9 cellular contexts compared by ENCODE assay signal in the genomic region with DNA sequence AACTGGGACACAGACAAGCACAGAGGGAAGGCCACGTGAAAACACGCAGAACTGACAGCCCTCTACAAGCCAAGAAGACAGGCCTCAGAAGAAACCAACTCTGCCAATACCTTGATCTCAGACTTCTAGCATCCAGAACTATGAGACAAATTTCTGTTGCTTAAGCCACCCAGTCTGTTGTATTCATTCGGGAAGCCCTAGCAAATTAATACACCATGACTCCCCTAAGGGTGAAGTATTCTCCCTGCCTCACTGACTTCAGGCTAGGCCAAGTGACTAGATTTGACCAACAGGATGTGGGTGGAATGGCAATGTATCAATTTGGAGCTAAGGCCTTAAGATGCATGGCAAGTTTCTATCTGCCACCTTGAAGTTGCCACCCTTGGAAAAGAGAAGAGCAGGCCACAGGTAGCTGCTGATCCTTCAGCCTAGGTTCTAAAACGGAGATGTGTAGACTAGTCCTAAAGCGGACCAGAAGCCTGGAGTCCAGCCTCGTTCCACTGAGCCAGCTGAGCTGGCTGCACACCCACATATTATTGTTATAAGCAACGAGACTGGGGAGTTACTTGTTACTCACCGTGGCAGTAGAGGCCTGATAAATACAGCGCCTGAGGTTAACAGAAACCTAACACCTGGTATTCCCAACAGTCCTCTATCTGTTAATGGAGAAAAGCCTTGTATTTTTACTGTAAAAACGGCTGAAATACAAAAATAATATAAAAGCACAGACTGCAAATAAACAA. TPM values are rescaled to one million over a fixed set of nuclear protein-coding genes. Genes with fewer than 3 reads are reported as not detected.
DNase-seq lines count a peak whose midpoint lies in the region; ATAC-seq and TF ChIP-seq lines count a peak whose summit lies in the region.
"Had no signal": no experiment of that assay in that cellular context is flagged by ENCODE, and none has a peak within 500 bp of the region (broad histone marks: within the 10 kb centered on the region; RNA-seq: fewer than 3 reads in every experiment).

No MANE protein-coding gene starts in this region.

- H3K4me3 Mint-ChIP-seq in activated CD4-positive, alpha-beta T cell treated with anti-CD3 and anti-CD28 coated beads for 36 hours: no peak overlapping the region
- H3K4me3 Mint-ChIP-seq: central memory CD8-positive, alpha-beta T cell had no signal

- intact Hi-C loops in ascending aorta (cut with DNase I): loop anchor here (10.0 kb wide), 1 partner anchor 558 kb away; no protein-coding TSS in a partner anchor
- intact Hi-C loops in left lung (cut with DNase I): no loop called here
- intact Hi-C loops in posterior cingulate gyrus (cut with DNase I): no loop called here
- intact Hi-C loops in activated CD4-positive, alpha-beta T cell treated with anti-CD3 and anti-CD28 coated beads for 36 hours (cut with DNase I, micrococcal nuclease): no loop called here

- peak overlapping the region; percentile 56 for H3K27ac ChIP-seq in HEK293 (ENCODE audit: extremely low read depth, low read depth, low read length)
- H3K27ac ChIP-seq in ascending aorta: peak overlapping the region; percentile 71
- H3K27ac ChIP-seq in left lung: peak overlapping the region; percentile 79 to 91
- H3K27ac ChIP-seq in subcutaneous abdominal adipose tissue (ENCODE audit: low read depth, low read length): peak overlapping the region; percentile 63

- peaks cover 46% of the 10 kb centered on the region for H3K4me1 Mint-ChIP-seq in activated CD4-positive, alpha-beta T cell treated with anti-CD3 and anti-CD28 coated beads for 36 hours

- ATAC-seq in left lung (no peak), HG03354 (IDR thresholded peaks at IDR 0.05; ENCODE audit: poor library complexity, severe bottlenecking, unreplicated experiment) (no peak)
- no peak for ATAC-seq in activated CD4-positive, alpha-beta T cell treated with anti-CD3 and anti-CD28 coated beads for 36 hours

- H3K27me3 ChIP-seq in ascending aorta (no peaks in the 10 kb centered on the region), left lung (no peaks in the 10 kb centered on the region), subcutaneous abdominal adipose tissue (ENCODE audit: control insufficient read depth in 5 of 5, insufficient read depth in 4 of 5, low read length in 5 of 5) (no peaks in the 10 kb centered on the region)

- H3K9ac ChIP-seq in subcutaneous abdominal adipose tissue (ENCODE audit: low read length in 5 of 5): peak overlapping the region in 2 of 5 donors; percentile 4 to 44

- peaks cover 1% of the 10 kb centered on the region for H3K9me3 Mint-ChIP-seq in activated CD4-positive, alpha-beta T cell treated with anti-CD3 and anti-CD28 coated beads for 36 hours (ENCODE audit: low read depth)
- H3K9me3 Mint-ChIP-seq: central memory CD8-positive, alpha-beta T cell had no signal

- CTCF ChIA-PET in HEK293 (lab: Yijun Ruan, JAX): interaction anchor here (1.9 kb wide), 1 partner anchor 17 kb away, joined by 8 read pairs; no protein-coding TSS in a partner anchor
- CTCF ChIA-PET in activated CD4-positive, alpha-beta T cell treated with anti-CD3 and anti-CD28 coated beads for 36 hours (lab: Charles Lee): interaction anchor here (0.8 to 1.4 kb wide), 3 partner anchors 17 to 463 kb away, joined by 3 to 7 read pairs (median 4); no protein-coding TSS in a partner anchor

- H3K9me3 ChIP-seq in HEK293 (ENCODE audit: control insufficient read depth, insufficient read depth, low read depth, low read length) (no peaks in the 10 kb centered on the region), ascending aorta (peaks cover 0 to 5% of the 10 kb centered on the region in 2 donors), left lung (no peaks in the 10 kb centered on the region), subcutaneous abdominal adipose tissue (ENCODE audit: control insufficient read depth in 5 of 5, low read length in 5 of 5) (peaks cover 0 to 13% (median 10%) of the 10 kb centered on the region in 5 donors)

- peaks cover 25% of the 10 kb centered on the region for H3K36me3 Mint-ChIP-seq in activated CD4-positive, alpha-beta T cell treated with anti-CD3 and anti-CD28 coated beads for 36 hours (ENCODE audit: low read depth)

- H3K4me3 ChIP-seq in HEK293 (ENCODE audit: low read depth, low read length) (no peak overlapping the region), ascending aorta (no peak overlapping the region), left lung (no peak overlapping the region), subcutaneous abdominal adipose tissue (ENCODE audit: low read depth in 1 of 5, low read length in 5 of 5) (no peak overlapping the region)

- TF ChIP-seq CTCF in HEK293 (tag by site-specific recombination; IDR thresholded peaks at IDR 0.05) (no peak), ascending aorta (IDR thresholded peaks at IDR 0.05) (no peak), left lung (IDR thresholded peaks at IDR 0.05) (no peak)

- POLR2A ChIA-PET in HEK293 (lab: Yijun Ruan, JAX): no interaction called here
- POLR2A ChIA-PET in activated CD4-positive, alpha-beta T cell treated with anti-CD3 and anti-CD28 coated beads for 36 hours (lab: Charles Lee): no interaction called here

- DNase-seq in ascending aorta (ENCODE audit: low spot score in 2 of 2) (no peak), left lung (no peak), posterior cingulate gyrus (no peak)
- no peak for DNase-seq in stimulated activated CD4-positive, alpha-beta T cell treated with anti-CD3 and anti-CD28 coated beads, Interleukin-4, amount 100 ng/mL, for 1 hour
- no peak for DNase-seq in activated CD4-positive, alpha-beta T cell treated with anti-CD3 and anti-CD28 coated beads for 36 hours

- H3K36me3 ChIP-seq in HEK293 (ENCODE audit: control insufficient read depth in 2 of 2, insufficient read depth in 1 of 2, low read length in 2 of 2) (peaks cover 0 to 36% of the 10 kb centered on the region in 2 experiments; a peak in 1 of 3 replicates), ascending aorta (peaks cover 15 to 27% of the 10 kb centered on the region in 2 donors), left lung (peaks cover 0 to 27% of the 10 kb centered on the region in 2 donors), subcutaneous abdominal adipose tissue (ENCODE audit: control insufficient read depth in 5 of 5, insufficient read depth in 5 of 5, low read length in 5 of 5) (peaks cover 3 to 25% (median 19%) of the 10 kb centered on the region in 5 donors)

- H3K27ac Mint-ChIP-seq in activated CD4-positive, alpha-beta T cell treated with anti-CD3 and anti-CD28 coated beads for 36 hours: no peak overlapping the region

- H3K4me1 ChIP-seq in HEK293 (ENCODE audit: control insufficient read depth, insufficient read depth, low read length) (no peaks in the 10 kb centered on the region; the same call in 1 of the 2 replicates), ascending aorta (peaks cover 10 to 55% of the 10 kb centered on the region in 2 donors), left lung (peaks cover 71 to 99% of the 10 kb centered on the region in 2 donors), subcutaneous abdominal adipose tissue (ENCODE audit: control insufficient read depth in 5 of 5, insufficient read depth in 5 of 5, low read length in 5 of 5) (peaks cover 14 to 87% (median 75%) of the 10 kb centered on the region in 5 donors)

- no peaks in the 10 kb centered on the region for H3K27me3 Mint-ChIP-seq in activated CD4-positive, alpha-beta T cell treated with anti-CD3 and anti-CD28 coated beads for 36 hours
- H3K27me3 Mint-ChIP-seq: central memory CD8-positive, alpha-beta T cell had no signal

TF ChIP-seq in HEK293, 187 proteins besides CTCF, POLR2A, EP300 and RAD21:
- TF ChIP-seq GFI1B (tag by site-specific recombination; IDR thresholded peaks at IDR 0.05): no peak
- TF ChIP-seq, protein P1, sequence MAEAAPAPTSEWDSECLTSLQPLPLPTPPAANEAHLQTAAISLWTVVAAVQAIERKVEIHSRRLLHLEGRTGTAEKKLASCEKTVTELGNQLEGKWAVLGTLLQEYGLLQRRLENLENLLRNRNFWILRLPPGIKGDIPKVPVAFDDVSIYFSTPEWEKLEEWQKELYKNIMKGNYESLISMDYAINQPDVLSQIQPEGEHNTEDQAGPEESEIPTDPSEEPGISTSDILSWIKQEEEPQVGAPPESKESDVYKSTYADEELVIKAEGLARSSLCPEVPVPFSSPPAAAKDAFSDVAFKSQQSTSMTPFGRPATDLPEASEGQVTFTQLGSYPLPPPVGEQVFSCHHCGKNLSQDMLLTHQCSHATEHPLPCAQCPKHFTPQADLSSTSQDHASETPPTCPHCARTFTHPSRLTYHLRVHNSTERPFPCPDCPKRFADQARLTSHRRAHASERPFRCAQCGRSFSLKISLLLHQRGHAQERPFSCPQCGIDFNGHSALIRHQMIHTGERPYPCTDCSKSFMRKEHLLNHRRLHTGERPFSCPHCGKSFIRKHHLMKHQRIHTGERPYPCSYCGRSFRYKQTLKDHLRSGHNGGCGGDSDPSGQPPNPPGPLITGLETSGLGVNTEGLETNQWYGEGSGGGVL (tag by site-specific recombination; IDR thresholded peaks at IDR 0.05): no peak
- TF ChIP-seq ZNF654 (tag by site-specific recombination; IDR thresholded peaks at IDR 0.05; ENCODE audit: low read depth): no peak
- no peak for TF ChIP-seq ZNF184 (tag by site-specific recombination; IDR thresholded peaks at IDR 0.05)
- TF ChIP-seq PRDM1 (tag by site-specific recombination; IDR thresholded peaks at IDR 0.05): no peak
- no peak for TF ChIP-seq ZNF10 (tag by site-specific recombination; IDR thresholded peaks at IDR 0.05)
- no peak for TF ChIP-seq ZNF354C (tag by site-specific recombination; IDR thresholded peaks at IDR 0.05; ENCODE audit: borderline replicate concordance, low read depth)
- TF ChIP-seq ZSCAN30 (tag by site-specific recombination; IDR thresholded peaks at IDR 0.05): no peak
- no peak for TF ChIP-seq ZSCAN16 (tag by site-specific recombination; IDR thresholded peaks at IDR 0.05)
- TF ChIP-seq, protein P2, sequence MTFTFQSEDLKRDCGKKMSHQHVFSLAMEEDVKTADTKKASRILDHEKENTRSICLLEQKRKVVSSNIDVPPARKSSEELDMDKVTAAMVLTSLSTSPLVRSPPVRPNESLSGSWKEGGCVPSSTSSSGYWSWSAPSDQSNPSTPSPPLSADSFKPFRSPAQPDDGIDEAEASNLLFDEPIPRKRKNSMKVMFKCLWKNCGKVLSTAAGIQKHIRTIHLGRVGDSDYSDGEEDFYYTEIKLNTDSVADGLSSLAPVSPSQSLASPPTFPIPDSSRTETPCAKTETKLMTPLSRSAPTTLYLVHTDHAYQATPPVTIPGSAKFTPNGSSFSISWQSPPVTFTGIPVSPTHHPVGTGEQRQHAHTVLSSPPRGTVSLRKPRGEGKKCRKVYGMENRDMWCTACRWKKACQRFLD (tag by site-specific recombination; IDR thresholded peaks at IDR 0.05): no peak

RNA-seq across cellular contexts. Expression of gene SCARB2, which starts 16.5 kb away (rescaled TPM):
- 94.1 TPM for total RNA-seq in ascending aorta
- total RNA-seq in left lung: 100 to 1,000 TPM; 219 to 223 TPM
- 1 to 10 TPM; 3.3 to 4.6 TPM for total RNA-seq in activated CD4-positive, alpha-beta T cell treated with anti-CD3 and anti-CD28 coated beads for 36 hours

RNA-seq across cellular contexts. Expression of gene NUP54, which starts 49.0 kb away (rescaled TPM):
- 20.2 TPM for total RNA-seq in ascending aorta
- total RNA-seq in left lung: 10 to 100 TPM; 26.8 to 36.2 TPM
- total RNA-seq in activated CD4-positive, alpha-beta T cell treated with anti-CD3 and anti-CD28 coated beads for 36 hours: 10 to 100 TPM; 58.2 to 67.3 TPM

RNA-seq across cellular contexts. Expression of gene FAM47E, which starts 54.3 kb away (rescaled TPM):
- total RNA-seq in ascending aorta: not detected
- 1 to 10 TPM; 3.2 TPM for total RNA-seq in left lung
- total RNA-seq in activated CD4-positive, alpha-beta T cell treated with anti-CD3 and anti-CD28 coated beads for 36 hours: not detected

Comparison
In these comparisons a context has a peak if more than half of its experiments do, and no peak if none do; other contexts are left out.
1. RNA of gene SCARB2, which starts 16.5 kb away (total RNA-seq): 219 to 223 TPM in left lung and 94.1 TPM in ascending aorta (single experiment); 3.3 to 4.6 TPM in activated CD4-positive, alpha-beta T cell treated with anti-CD3 and anti-CD28 coated beads for 36 hours; every median in the first group is over 10 times any median in the second.
2. Peak in every context shown above with its lines, with median percentiles within 50 percentile points of each other: H3K27ac ChIP-seq.